8 cellular contexts compared by ENCODE assay signal in the genomic region with DNA sequence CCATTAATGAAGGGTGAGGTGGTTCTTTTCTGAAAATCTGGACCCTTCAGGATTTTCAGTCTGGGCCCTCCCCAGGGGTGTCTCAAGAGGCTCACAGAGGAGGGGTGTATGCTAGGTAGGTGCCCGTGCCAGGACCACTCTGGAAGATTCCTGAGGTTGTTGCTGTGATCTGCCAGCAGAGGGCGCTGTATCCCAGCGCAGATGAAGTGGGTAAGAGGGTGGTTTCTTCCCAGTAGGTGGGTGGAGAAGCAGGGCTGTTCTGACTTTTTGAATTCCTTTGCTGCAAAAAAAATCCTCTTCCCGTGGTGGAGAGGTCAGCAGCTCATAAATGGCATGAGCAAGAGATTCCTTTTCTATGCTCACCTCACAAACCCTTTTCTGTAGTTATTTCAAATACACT. TPM values are rescaled to one million over a fixed set of nuclear protein-coding genes. Genes with fewer than 3 reads are reported as not detected.
DNase-seq lines count a peak whose midpoint lies in the region; ATAC-seq and TF ChIP-seq lines count a peak whose summit lies in the region.

No MANE protein-coding gene starts in this region.

- POLR2A ChIA-PET in AG04450 (lab: Yijun Ruan, JAX) = no interaction called here

- H3K9me3 ChIP-seq in AG04450 (ENCODE audit: control insufficient read depth, insufficient read depth, low read length) = no peaks in the 10 kb centered on the region

- peak; percentile 86 for ATAC-seq in omental fat pad (ENCODE audit: low FRiP score)
- ATAC-seq in HG03139 (IDR thresholded peaks at IDR 0.05; ENCODE audit: unreplicated experiment) = no peak
- ATAC-seq in HG02588 (IDR thresholded peaks at IDR 0.05; ENCODE audit: unreplicated experiment) = no peak

- DNase-seq in AG04450 (ENCODE audit: low read depth, low spot score) (no peak), NCI-H460 (ENCODE audit: extremely low read depth, low read depth) (peak; percentile 26), activated T-cell treated with anti-CD3 and anti-CD28 coated beads for 1 hour (ENCODE audit: low read depth) (peak; percentile 33), fibroblast of mammary gland (ENCODE audit: low read depth) (peak; percentile 38), omental fat pad (ENCODE audit: low spot score) (no peak)

- H3K27ac ChIP-seq in AG04450 (ENCODE audit: low read depth, low read length) = no peak overlapping the region

- no peak overlapping the region for H3K4me3 ChIP-seq in AG04450 (ENCODE audit: low read depth, low read length)
- H3K4me3 ChIP-seq in GM12875 (ENCODE audit: low read depth, low read length) = no peak overlapping the region
- H3K4me3 ChIP-seq in fibroblast of mammary gland (ENCODE audit: control insufficient read depth, low read depth, low read length) = no peak overlapping the region

- H3K27me3 ChIP-seq in AG04450 (ENCODE audit: control insufficient read depth, insufficient read depth, low read length) = no peaks in the 10 kb centered on the region

- peak; percentile 64 for TF ChIP-seq CTCF in AG04450 (IDR thresholded peaks at IDR 0.05; ENCODE audit: low read depth, low read length)
- TF ChIP-seq CTCF in GM12875 (IDR thresholded peaks at IDR 0.05; ENCODE audit: borderline replicate concordance, insufficient read depth, low read depth, low read length) = peak; percentile 79
- TF ChIP-seq CTCF in fibroblast of mammary gland (conservative IDR thresholded peaks at IDR 0.05; ENCODE audit: control insufficient read depth, insufficient read depth, low read depth, low read length) = peak; percentile 73
- peak in 1 of 3 donors; percentile 50 for TF ChIP-seq CTCF in omental fat pad (IDR thresholded peaks at IDR 0.05)

- CTCF ChIA-PET in AG04450 (lab: Charles Lee) = interaction anchor here (0.6 kb wide), 2 partner anchors 44 to 93 kb away, joined by 3 read pairs; no protein-coding TSS in a partner anchor

RNA-seq across cellular contexts. Expression of a gene that starts 51.1 kb away (rescaled TPM):
- 10.1 and 13.2 TPM in 2 replicates for polyA plus RNA-seq in AG04450 (2011; rRNA removed)
- polyA minus RNA-seq in AG04450 (2011; rRNA and poly(A)+ RNA removed) = 4.0 and 5.1 TPM in 2 replicates
- 10.1 TPM in 2 replicates for total RNA-seq in NCI-H460 (2014; rRNA removed; shearing (Covaris generic))
- 51.3 and 72.6 TPM in 2 replicates for polyA plus RNA-seq in NCI-H460 (2014; cell fraction: nucleus; rRNA removed)
- total RNA-seq in omental fat pad = 10 to 100 TPM; 14.8 to 25.9 (median 20.5) TPM

Comparison
In these comparisons a context has a peak if more than half of its experiments do, and no peak if none do; other contexts are left out.
1. DNase-seq: peak in NCI-H460 (single experiment), activated T-cell treated with anti-CD3 and anti-CD28 coated beads for 1 hour (single experiment) and fibroblast of mammary gland (single experiment); none in AG04450 (single experiment) and omental fat pad (single experiment).